ENCODE assay signal across 8 cellular contexts in genomic region chr17:34961093-34961911, GRCh38. TPM values are rescaled to one million over a fixed set of nuclear protein-coding genes. Genes with fewer than 3 reads are reported as not detected.
DNase-seq lines count a peak whose midpoint lies in the region; ATAC-seq and TF ChIP-seq lines count a peak whose summit lies in the region.

Gene CCT6B (minus strand): TSS chr17:34961460. CDS start chr17:34961393, 67 bp downstream.
Gene ZNF830 (plus strand): TSS chr17:34961540. CDS start chr17:34961567, 27 bp downstream.

- H3K4me3 ChIP-seq in thymus (ENCODE audit: low read length) = peak within 1 kb of the TSS; percentile 94

- peak within 1 kb of the TSS; percentile 100 for H3K4me3 Mint-ChIP-seq in activated naive CD8-positive, alpha-beta T cell treated with anti-CD3 and anti-CD28 coated beads, Interleukin-2, amount 10 ng/mL, durations not matched to agents 7 days and 5 days
- peak within 1 kb of the TSS; percentile 100 for H3K4me3 Mint-ChIP-seq in osteocyte (ENCODE audit: unreplicated experiment)

- POLR2A ChIA-PET in activated naive CD8-positive, alpha-beta T cell treated with anti-CD3 and anti-CD28 coated beads, Interleukin-2, amount 10 ng/mL, durations not matched to agents 7 days and 5 days (lab: Charles Lee) = interaction anchor here (0.9 to 1.7 kb wide), 6 partner anchors 9 to 129 kb away, joined by 3 to 22 read pairs (median 4); partner anchors contain the start of genes LIG3 and RFFL

- intact Hi-C loops in Right ventricle myocardium inferior (cut with DNase I) = loop anchor here (1.0 kb wide), 2 partner anchors 19 to 128 kb away; partner anchors contain the start of gene LIG3

- H3K27ac Mint-ChIP-seq in activated naive CD8-positive, alpha-beta T cell treated with anti-CD3 and anti-CD28 coated beads, Interleukin-2, amount 10 ng/mL, durations not matched to agents 7 days and 5 days = peak within 1 kb of the TSS; percentile 100
- H3K27ac Mint-ChIP-seq in osteocyte (ENCODE audit: unreplicated experiment) = peak within 1 kb of the TSS; percentile 99

- peaks cover 7% of the 10 kb centered on the region for H3K4me1 ChIP-seq in thymus (ENCODE audit: control insufficient read depth, insufficient read depth, low read length)

- under 1% methylated on average over 65 of the region's 65 CpGs for WGBS in thymus

- H3K36me3 Mint-ChIP-seq in activated naive CD8-positive, alpha-beta T cell treated with anti-CD3 and anti-CD28 coated beads, Interleukin-2, amount 10 ng/mL, durations not matched to agents 7 days and 5 days = peaks cover 22% of the 10 kb centered on the region
- peaks cover 15% of the 10 kb centered on the region for H3K36me3 Mint-ChIP-seq in osteocyte (ENCODE audit: unreplicated experiment)

- TF ChIP-seq CTCF in GM10266 (IDR thresholded peaks at IDR 0.05; ENCODE audit: control insufficient read depth, insufficient read depth, low read depth, missing control alignments) = no peak
- TF ChIP-seq CTCF in osteocyte (IDR thresholded peaks at IDR 0.05) = no peak

- H3K9me3 ChIP-seq in thymus (ENCODE audit: control insufficient read depth) = no peaks in the 10 kb centered on the region

- peaks cover 8% of the 10 kb centered on the region for H3K36me3 ChIP-seq in thymus (ENCODE audit: control insufficient read depth, insufficient read depth)

- H3K4me1 Mint-ChIP-seq in activated naive CD8-positive, alpha-beta T cell treated with anti-CD3 and anti-CD28 coated beads, Interleukin-2, amount 10 ng/mL, durations not matched to agents 7 days and 5 days = peaks cover 20% of the 10 kb centered on the region
- H3K4me1 Mint-ChIP-seq in osteocyte (ENCODE audit: unreplicated experiment) = peaks cover 18% of the 10 kb centered on the region

- H3K27me3 Mint-ChIP-seq in activated naive CD8-positive, alpha-beta T cell treated with anti-CD3 and anti-CD28 coated beads, Interleukin-2, amount 10 ng/mL, durations not matched to agents 7 days and 5 days = peaks cover 4% of the 10 kb centered on the region
- H3K27me3 Mint-ChIP-seq in osteocyte (ENCODE audit: unreplicated experiment) = peaks cover 11% of the 10 kb centered on the region

- peaks cover 3% of the 10 kb centered on the region for H3K27me3 ChIP-seq in thymus (ENCODE audit: control insufficient read depth, insufficient read depth)

- peak within 1 kb of the TSS; percentile 98 for H3K27ac ChIP-seq in thymus (ENCODE audit: low read depth)

- peaks cover 2% of the 10 kb centered on the region for H3K9me3 Mint-ChIP-seq in activated naive CD8-positive, alpha-beta T cell treated with anti-CD3 and anti-CD28 coated beads, Interleukin-2, amount 10 ng/mL, durations not matched to agents 7 days and 5 days
- no peaks in the 10 kb centered on the region for H3K9me3 Mint-ChIP-seq in osteocyte (ENCODE audit: unreplicated experiment)

- ATAC-seq in HG02623 (IDR thresholded peaks at IDR 0.05; ENCODE audit: unreplicated experiment) (peak; percentile 82), Right ventricle myocardium inferior (peak; percentile 95)
- ATAC-seq in activated naive CD8-positive, alpha-beta T cell treated with anti-CD3 and anti-CD28 coated beads, Interleukin-2, amount 10 ng/mL, durations not matched to agents 7 days and 5 days (ENCODE audit: low read depth) = peak; percentile 92

- DNase-seq in GM10266 (ENCODE audit: extremely low spot score) (peak; percentile 88), NCI-H1105 (lab: John Stamatoyannopoulos, UW) (peak; percentile 89), SKM-1 (lab: John Stamatoyannopoulos, UW; ENCODE audit: unreplicated experiment) (peak; percentile 82), Right ventricle myocardium inferior (ENCODE audit: missing footprints) (peak; percentile 93), osteocyte (ENCODE audit: extremely low spot score, unreplicated experiment) (peak; percentile 95)
- peak; percentile 87 for DNase-seq in activated naive CD8-positive, alpha-beta T cell treated with anti-CD3 and anti-CD28 coated beads, Interleukin-2, amount 10 ng/mL, durations not matched to agents 7 days and 5 days

RNA-seq across cellular contexts. Expression of gene CCT6B, which starts in this region (rescaled TPM):
- 1 to 10 TPM; 1.4 to 1.5 TPM for total RNA-seq in activated naive CD8-positive, alpha-beta T cell treated with anti-CD3 and anti-CD28 coated beads, Interleukin-2, amount 10 ng/mL, durations not matched to agents 7 days and 5 days
- total RNA-seq in Right ventricle myocardium inferior (1.4 TPM), osteocyte (3.2 and 3.6 TPM in 2 replicates)
- polyA plus RNA-seq in thymus = 4.0 TPM

RNA-seq across cellular contexts. Expression of gene ZNF830, which starts in this region (rescaled TPM):
- 10 to 100 TPM; 29.5 to 33.4 TPM for total RNA-seq in activated naive CD8-positive, alpha-beta T cell treated with anti-CD3 and anti-CD28 coated beads, Interleukin-2, amount 10 ng/mL, durations not matched to agents 7 days and 5 days
- total RNA-seq in Right ventricle myocardium inferior (9.8 TPM), osteocyte (16.4 and 17.5 TPM in 2 replicates)
- 30.3 TPM for polyA plus RNA-seq in thymus

Comparison
In these comparisons a context has a peak if more than half of its experiments do, and no peak if none do; other contexts are left out.
1. Peak in every context shown above with its lines: DNase-seq, ATAC-seq, H3K4me3 ChIP-seq and H3K27ac ChIP-seq.